In genomic region chr14:24705840-24706239, GRCh38 we compare ENCODE assay signal across 9 cellular contexts.
DNase-seq lines count a peak whose midpoint lies in the region; ATAC-seq, FAIRE-seq and TF ChIP-seq lines count a peak whose summit lies in the region.
"Had no signal": no experiment of that assay in that cellular context is flagged by ENCODE, and none has a peak within 500 bp of the region (broad histone marks: within the 10 kb centered on the region; RNA-seq: fewer than 3 reads in every experiment).

No MANE protein-coding gene starts in this region.

- H3K4me2 ChIP-seq in GM23248 (ENCODE audit: unreplicated experiment), result no peak overlapping the region

- peak; percentile 92 for FAIRE-seq in GM12891 (lab: Jason Lieb, UNC)

- ATAC-seq in GM19455 (IDR thresholded peaks at IDR 0.05; ENCODE audit: unreplicated experiment) (peak; percentile 75), HG02973 (IDR thresholded peaks at IDR 0.05; ENCODE audit: unreplicated experiment) (peak; percentile 92)

- no peak for TF ChIP-seq POLR2A in GM12891 (IDR thresholded peaks at IDR 0.05; ENCODE audit: low read depth, low read length)

- H3K9me2 ChIP-seq in GM23248 (ENCODE audit: insufficient read depth), result no peaks in the 10 kb centered on the region

- no peaks in the 10 kb centered on the region for H3K36me3 ChIP-seq in GM23248 (ENCODE audit: low read depth)

- H3K9me3 ChIP-seq in GM23248 (ENCODE audit: low read depth), result no peaks in the 10 kb centered on the region

- H3K4me3 ChIP-seq in GM23248, result no peak overlapping the region

- H4K20me1 ChIP-seq in GM23248 (ENCODE audit: insufficient read depth), result no peaks in the 10 kb centered on the region

- DNase-seq in GM12891 (ENCODE audit: insufficient read length, low spot score), result peak; percentile 30
- peak; percentile 87 for DNase-seq in MV-4-11 (lab: John Stamatoyannopoulos, UW)
- no peak for DNase-seq in D341Med (ENCODE audit: low spot score)
- no peak for DNase-seq in NCI-H1694 treated with DMSO at 0.1 percent for 48 hours (lab: John Stamatoyannopoulos, UW)
- no peak for DNase-seq in GM23248
- no peak for DNase-seq in mucosa of gallbladder (ENCODE audit: low spot score)
- DNase-seq: AML-193 had no signal

- no peaks in the 10 kb centered on the region for H3K4me1 ChIP-seq in GM23248 (ENCODE audit: insufficient read depth)

- no peak overlapping the region for H3K27ac ChIP-seq in GM23248

- no peak overlapping the region for H3K9ac ChIP-seq in GM23248

- no peaks in the 10 kb centered on the region for H3K79me2 ChIP-seq in GM23248 (ENCODE audit: insufficient read depth)

- in situ Hi-C loops in GM23248 (cut with MboI), result no loop called here

- H2AFZ ChIP-seq in GM23248, result no peak overlapping the region

- 29 to 41% methylated on average over 4 of the region's 4 CpGs for WGBS in GM23248 (ENCODE audit: low coverage in 1 of 2, low lambda C conversion rate in 2 of 2, missing lambda C conversion rate in 2 of 2), 2 experiments

- no peaks in the 10 kb centered on the region for H3K27me3 ChIP-seq in GM23248 (replicated peaks; ENCODE audit: insufficient read depth)

- no peaks in the 10 kb centered on the region for H3F3A ChIP-seq in GM23248 (ENCODE audit: insufficient read depth)

TF ChIP-seq in GM12891, 5 proteins besides CTCF, POLR2A, EP300 and RAD21:
- TF ChIP-seq SPI1 (IDR thresholded peaks at IDR 0.05; ENCODE audit: low read depth, low read length) (peak; percentile 94), POU2F2 (IDR thresholded peaks at IDR 0.05; ENCODE audit: low read depth, low read length) (no peak), POLR2AphosphoS5 (IDR thresholded peaks at IDR 0.05; ENCODE audit: low read depth, low read length) (no peak)
TF ChIP-seq in GM12891: peak in this region for 1.

Comparison
In these comparisons a context has a peak if more than half of its experiments do, and no peak if none do; other contexts are left out.
1. DNase-seq: peak in GM12891 (single experiment) and MV-4-11 (single experiment); none in D341Med (single experiment), NCI-H1694 treated with DMSO at 0.1 percent for 48 hours (single experiment), GM23248 (single experiment) and mucosa of gallbladder (single experiment).